18 cellular contexts compared by ENCODE assay signal in genomic region chr6:5345324-5345723, GRCh38.
DNase-seq lines count a peak whose midpoint lies in the region; ATAC-seq and TF ChIP-seq lines count a peak whose summit lies in the region.
"Had no signal": no experiment of that assay in that cellular context is flagged by ENCODE, and none has a peak within 500 bp of the region (broad histone marks: within the 10 kb centered on the region; RNA-seq: fewer than 3 reads in every experiment).

No MANE protein-coding gene starts in this region.

- no peaks in the 10 kb centered on the region for H3K36me3 ChIP-seq in left ventricle myocardium inferior
- H3K36me3 ChIP-seq: BLaER1 had no signal

- H3K4me1 ChIP-seq in right cardiac atrium (ENCODE audit: control insufficient read depth, insufficient read depth, low read length) (no peaks in the 10 kb centered on the region), left ventricle myocardium inferior (peaks cover 12% of the 10 kb centered on the region)
- H3K4me1 ChIP-seq: BLaER1, Caco-2 had no signal

- TF ChIP-seq CTCF in left ventricle myocardium inferior (IDR thresholded peaks at IDR 0.05; ENCODE audit: borderline replicate concordance), result no peak

- WGBS in right cardiac atrium, result 76% methylated on average over 6 of the region's 6 CpGs

- H3K4me3 ChIP-seq in right cardiac atrium (ENCODE audit: low read length) (no peak overlapping the region), left ventricle myocardium inferior (no peak overlapping the region)
- H3K4me3 ChIP-seq: BLaER1, GM12878, GM23338 had no signal

- no peak for ATAC-seq in right cardiac atrium
- ATAC-seq: CD8-positive, alpha-beta T cell; GM12878; GM23338; HCT116 had no signal

- H3K27me3 ChIP-seq in right cardiac atrium (ENCODE audit: control insufficient read depth, insufficient read depth), result no peaks in the 10 kb centered on the region
- no peaks in the 10 kb centered on the region for H3K27me3 ChIP-seq in left ventricle myocardium inferior (ENCODE audit: low read depth)
- H3K27me3 ChIP-seq: BLaER1 had no signal

- intact Hi-C loops in right cardiac atrium (cut with DNase I) (no loop called here), left ventricle myocardium inferior (cut with micrococcal nuclease) (no loop called here)

- H3K27ac ChIP-seq in right cardiac atrium (ENCODE audit: low read length), result peak overlapping the region; percentile 16
- H3K27ac ChIP-seq in left ventricle myocardium inferior (replicated peaks), result no peak overlapping the region
- H3K27ac ChIP-seq: 22Rv1, BLaER1, C4-2B had no signal

- H3K9me3 ChIP-seq in right cardiac atrium (ENCODE audit: control insufficient read depth, low read length), result no peaks in the 10 kb centered on the region
- peaks cover 10% of the 10 kb centered on the region for H3K9me3 ChIP-seq in left ventricle myocardium inferior (replicated peaks)
- H3K9me3 ChIP-seq: BLaER1, Caco-2 had no signal

- no peak for DNase-seq in right cardiac atrium
- DNase-seq in left ventricle myocardium inferior, result no peak
- DNase-seq in NCI-H2227 (lab: John Stamatoyannopoulos, UW; ENCODE audit: unreplicated experiment), result peak; percentile 7
- peak; percentile 68 for DNase-seq in RPMI8226
- no peak for DNase-seq in NCI-H2029 (lab: John Stamatoyannopoulos, UW)
- no peak for DNase-seq in NCI-H1436 treated with DMSO at 0.1 percent for 48 hours (lab: John Stamatoyannopoulos, UW)
- DNase-seq: Caco-2; CD4-positive, CD25-positive, alpha-beta regulatory T cell; CD8-positive, alpha-beta T cell; DMS153; DND-41; H9 had no signal

Comparison
In these comparisons a context has a peak if more than half of its experiments do, and no peak if none do; other contexts are left out.
1. DNase-seq: peak in NCI-H2227 (single experiment) and RPMI8226 (single experiment); none in right cardiac atrium (0 of 3), left ventricle myocardium inferior (single experiment), NCI-H2029 (single experiment) and NCI-H1436 treated with DMSO at 0.1 percent for 48 hours (single experiment).